ENCODE assay signal across 18 cellular contexts in the genomic region with DNA sequence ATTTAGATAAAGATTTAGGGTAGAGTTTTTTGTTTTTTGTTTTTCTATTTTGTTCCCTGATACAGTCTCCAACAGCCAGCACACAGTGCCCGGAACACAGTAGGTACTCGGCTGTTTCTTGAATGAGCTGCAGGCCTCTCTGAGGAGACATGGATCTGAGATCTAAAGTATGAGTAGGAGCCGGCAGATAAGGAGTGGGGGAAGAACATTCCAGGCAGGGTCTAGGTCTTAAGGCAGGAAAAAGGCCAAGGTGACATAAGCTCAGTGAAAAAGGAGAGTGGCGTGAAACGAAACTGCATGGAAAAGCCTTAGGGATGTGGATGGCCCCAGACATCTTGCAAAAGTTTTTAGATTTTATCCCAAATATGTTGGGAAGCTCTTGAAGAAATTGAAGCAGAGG.
A peak's percentile ranks its signal among the peaks of the same experiment; 100 is the strongest.
DNase-seq lines count a peak whose midpoint lies in the region; ATAC-seq and TF ChIP-seq lines count a peak whose summit lies in the region.
"Had no signal": no experiment of that assay in that cellular context is flagged by ENCODE, and none has a peak within 500 bp of the region (broad histone marks: within the 10 kb centered on the region; RNA-seq: fewer than 3 reads in every experiment).

No MANE protein-coding gene starts in this region.

- H4K8ac ChIP-seq in H9 (replicated peaks; ENCODE audit: insufficient read length, low read depth, low read length): no peak overlapping the region

- intact Hi-C loops in ascending aorta (cut with DNase I): no loop called here

- peaks cover 10 to 12% of the 10 kb centered on the region in 2 experiments for H3K4me1 Mint-ChIP-seq in H9
- H3K4me1 Mint-ChIP-seq in stimulated activated naive B cell treated with anti-CD40 and anti-IgM and Interleukin-4, amounts not matched to agents 10 μg/mL and 1 μg/mL and 100 μg/mL, for 72 hours: peaks cover 23 to 24% of the 10 kb centered on the region in 2 donors
- H3K4me1 Mint-ChIP-seq: CD4-positive, CD25-positive, alpha-beta regulatory T cell had no signal

- H2AK5ac ChIP-seq in H9 (ENCODE audit: insufficient read length, low read length): no peak overlapping the region

- no peak overlapping the region for H3K23ac ChIP-seq in H9 (ENCODE audit: insufficient read length, low read depth, low read length)

- no peak overlapping the region for H2BK12ac ChIP-seq in H9 (ENCODE audit: insufficient read length, low read depth, low read length)

- no peaks in the 10 kb centered on the region for H4K20me1 ChIP-seq in H9 (ENCODE audit: control insufficient read depth, insufficient read depth, insufficient read length)

- H3K27me3 ChIP-seq in H9 (ENCODE audit: insufficient read depth, low read length) (no peaks in the 10 kb centered on the region), ascending aorta (no peaks in the 10 kb centered on the region), muscle layer of colon (ENCODE audit: control insufficient read depth in 1 of 2, insufficient read depth in 2 of 2, low read length in 2 of 2) (no peaks in the 10 kb centered on the region)

- H3K56ac ChIP-seq in H9 (ENCODE audit: insufficient read length, low read depth, low read length): no peak overlapping the region

- WGBS in H9 (ENCODE audit: extremely low coverage, insufficient read length, low lambda C conversion rate): no CpG with 5 or more reads among the region's 5 CpGs

- no peak overlapping the region for H3K14ac ChIP-seq in H9 (ENCODE audit: insufficient read depth, low read length)

- H2AFZ ChIP-seq in H9 (ENCODE audit: low read length): no peak overlapping the region

- H3K36me3 Mint-ChIP-seq in H9 (ENCODE audit: insufficient read depth in 1 of 3, low read depth in 3 of 3): peaks cover 0 to 6% (median 2%) of the 10 kb centered on the region in 3 experiments; a peak in 5 of 7 replicates
- H3K36me3 Mint-ChIP-seq in stimulated activated naive B cell treated with anti-CD40 and anti-IgM and Interleukin-4, amounts not matched to agents 10 μg/mL and 1 μg/mL and 100 μg/mL, for 72 hours: no peaks in the 10 kb centered on the region
- H3K36me3 Mint-ChIP-seq: CD4-positive, CD25-positive, alpha-beta regulatory T cell had no signal

- no peak overlapping the region for H2BK5ac ChIP-seq in H9 (ENCODE audit: insufficient read length, low read length)

- DNase-seq in H9 (no peak), ascending aorta (ENCODE audit: low spot score in 2 of 2) (peak in 1 of 2 donors; percentile 11), UCSD-AML1 (lab: John Stamatoyannopoulos, UW; ENCODE audit: unreplicated experiment) (no peak), NCI-H774 (lab: John Stamatoyannopoulos, UW) (no peak)
- DNase-seq in stimulated activated naive B cell treated with anti-CD40 and anti-IgM and Interleukin-4, amounts not matched to agents 10 μg/mL and 1 μg/mL and 100 μg/mL, for 72 hours: no peak
- DNase-seq in activated T-cell treated with anti-CD3 and anti-CD28 coated beads, Interleukin-2, amount 50 U/mL, for 48 hours: no peak
- DNase-seq: AML-193; CD4-positive, CD25-positive, alpha-beta regulatory T cell; DMS153; GDM1; NCI-H1436 treated with DMSO at 0.1 percent for 48 hours; NCI-H2029 treated with DMSO at 0.1 percent for 48 hours; NCI-H2171; NCI-H446 treated with DMSO at 0.1 percent for 48 hours; NCI-H69; Right ventricle myocardium superior; SW 1271 had no signal

- H3K9me3 ChIP-seq in H9 (ENCODE audit: control insufficient read depth, low read depth, low read length) (no peaks in the 10 kb centered on the region), ascending aorta (no peaks in the 10 kb centered on the region), muscle layer of colon (ENCODE audit: low read length) (no peaks in the 10 kb centered on the region)

- H2BK15ac ChIP-seq in H9 (ENCODE audit: low read depth, low read length): no peak overlapping the region

- no peaks in the 10 kb centered on the region for H3K79me2 ChIP-seq in H9 (ENCODE audit: insufficient read depth, low read length)

- H3K23me2 ChIP-seq in H9 (ENCODE audit: insufficient read length, low read depth, low read length, poor library complexity, severe bottlenecking): no peaks in the 10 kb centered on the region

- no peak overlapping the region for H2BK20ac ChIP-seq in H9 (ENCODE audit: low read depth, low read length, poor library complexity, severe bottlenecking)

- peak overlapping the region in 2 of 3 experiments; percentile 71 to 85; a peak in 4 of 7 replicates for H3K27ac Mint-ChIP-seq in H9
- peak overlapping the region; percentile 14 for H3K27ac Mint-ChIP-seq in stimulated activated naive B cell treated with anti-CD40 and anti-IgM and Interleukin-4, amounts not matched to agents 10 μg/mL and 1 μg/mL and 100 μg/mL, for 72 hours

- no peaks in the 10 kb centered on the region for H3K79me1 ChIP-seq in H9 (ENCODE audit: insufficient read depth, low read depth, low read length, poor library complexity, severe bottlenecking)

- no peak overlapping the region for H4K91ac ChIP-seq in H9 (ENCODE audit: insufficient read length, low read depth, low read length)

- H3K36me3 ChIP-seq in ascending aorta: peaks cover 21 to 23% of the 10 kb centered on the region in 2 donors
- H3K36me3 ChIP-seq in muscle layer of colon (ENCODE audit: insufficient read depth, low read length): peaks cover 11% of the 10 kb centered on the region

- no peak overlapping the region for H4K5ac ChIP-seq in H9 (ENCODE audit: insufficient read length, low read depth, low read length)

- H3K4ac ChIP-seq in H9 (ENCODE audit: low read depth, low read length): no peak overlapping the region

- H3K27ac ChIP-seq in H9 (ENCODE audit: insufficient read length, low read depth, low read length) (no peak overlapping the region), ascending aorta (peak overlapping the region; percentile 33 to 34), muscle layer of colon (ENCODE audit: low read depth, low read length) (peak overlapping the region; percentile 28)

- H3K27me3 Mint-ChIP-seq in H9 (ENCODE audit: low read depth): no peaks in the 10 kb centered on the region
- H3K27me3 Mint-ChIP-seq in stimulated activated naive B cell treated with anti-CD40 and anti-IgM and Interleukin-4, amounts not matched to agents 10 μg/mL and 1 μg/mL and 100 μg/mL, for 72 hours: no peaks in the 10 kb centered on the region

- H3T11ph ChIP-seq in H9 (ENCODE audit: low read length): no peak overlapping the region

- H3K4me1 ChIP-seq in H9 (ENCODE audit: insufficient read depth, low read length) (0 out of 2 replicates have a peak, but pooled peaks cover 3% of the 10 kb centered on the region), ascending aorta (peaks cover 0 to 9% of the 10 kb centered on the region in 2 donors), muscle layer of colon (ENCODE audit: insufficient read depth, low read length) (no peaks in the 10 kb centered on the region)

- H2BK120ac ChIP-seq in H9 (ENCODE audit: low read depth, low read length, poor library complexity, severe bottlenecking): no peak overlapping the region

- ATAC-seq in stimulated activated naive B cell treated with anti-CD40 and anti-IgM and Interleukin-4, amounts not matched to agents 10 μg/mL and 1 μg/mL and 100 μg/mL, for 72 hours (replicated peaks): no peak

- no peak overlapping the region for H3K18ac ChIP-seq in H9 (ENCODE audit: insufficient read length, low read depth, low read length)

- no peaks in the 10 kb centered on the region for H3K9me3 Mint-ChIP-seq in H9
- no peaks in the 10 kb centered on the region for H3K9me3 Mint-ChIP-seq in stimulated activated naive B cell treated with anti-CD40 and anti-IgM and Interleukin-4, amounts not matched to agents 10 μg/mL and 1 μg/mL and 100 μg/mL, for 72 hours

- no peak overlapping the region for H3K4me2 ChIP-seq in H9 (ENCODE audit: insufficient read depth, insufficient read length, low read length)

- H3K4me3 ChIP-seq in ascending aorta (no peak overlapping the region), muscle layer of colon (ENCODE audit: low read depth in 1 of 2, low read length in 2 of 2) (no peak overlapping the region)

- H3K9ac ChIP-seq in H9 (ENCODE audit: extremely low read depth, insufficient read length, low read length) (no peak overlapping the region), muscle layer of colon (ENCODE audit: low read length) (no peak overlapping the region)

- no peak overlapping the region for H3K4me3 Mint-ChIP-seq in H9
- no peak overlapping the region for H3K4me3 Mint-ChIP-seq in stimulated activated naive B cell treated with anti-CD40 and anti-IgM and Interleukin-4, amounts not matched to agents 10 μg/mL and 1 μg/mL and 100 μg/mL, for 72 hours
- H3K4me3 Mint-ChIP-seq: CD4-positive, CD25-positive, alpha-beta regulatory T cell had no signal

- TF ChIP-seq CTCF in H9 (conservative IDR thresholded peaks at IDR 0.05) (no peak), ascending aorta (IDR thresholded peaks at IDR 0.05) (no peak)
